In the genomic region with DNA sequence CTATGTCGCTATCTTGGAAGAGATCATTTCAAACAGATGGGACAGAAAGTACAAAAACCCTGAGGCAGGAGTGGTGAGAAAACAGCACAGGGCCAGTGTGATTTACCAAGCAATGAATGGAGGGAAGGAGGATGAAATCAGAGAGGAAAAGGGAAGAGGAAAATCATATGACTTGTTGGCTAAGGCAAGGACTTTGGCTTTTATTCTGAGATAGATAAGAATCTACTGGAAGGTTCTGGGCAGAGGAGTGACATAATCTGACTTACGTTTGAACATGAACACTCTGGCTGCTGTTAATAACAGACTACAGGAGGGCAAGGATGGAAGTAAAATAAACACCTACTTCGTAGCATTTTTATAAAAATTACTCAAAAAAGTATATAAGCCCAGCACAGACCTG, we compare ENCODE assay signal across 14 cellular contexts.
DNase-seq lines count a peak whose midpoint lies in the region; ATAC-seq lines count a peak whose summit lies in the region.
"Had no signal": no experiment of that assay in that cellular context is flagged by ENCODE, and none has a peak within 500 bp of the region (broad histone marks: within the 10 kb centered on the region; RNA-seq: fewer than 3 reads in every experiment).

No MANE protein-coding gene starts in this region.

- DNase-seq in M059J (ENCODE audit: low read depth) (peak; percentile 9), cerebellar cortex (ENCODE audit: low spot score) (peak; percentile 12), iris pigment epithelial cell (ENCODE audit: low read depth) (peak; percentile 13), H7 (no peak), NCI-H2196 (lab: John Stamatoyannopoulos, UW; ENCODE audit: unreplicated experiment) (no peak), SKM-1 (lab: John Stamatoyannopoulos, UW; ENCODE audit: unreplicated experiment) (no peak)
- DNase-seq in activated naive CD4-positive, alpha-beta T cell treated with anti-CD3 and anti-CD28 coated beads, Interleukin-2, amount 50 U/mL, for 72 hours (ENCODE audit: low spot score in 2 of 2), result no peak
- DNase-seq: COR-L47, HCEC 1CT, NCI-H1105 treated with DMSO at 0.1 percent for 48 hours, NCI-H1694 treated with DMSO at 0.1 percent for 48 hours, NCI-H446, NCI-H69 had no signal

- no peaks in the 10 kb centered on the region for H3K27me3 ChIP-seq in H7 (ENCODE audit: control insufficient read depth, insufficient read depth, low read length)

- no peaks in the 10 kb centered on the region for H3K36me3 ChIP-seq in H7 (replicated peaks; ENCODE audit: control insufficient read depth, insufficient read depth, low read length)

- no peak overlapping the region for H3K27ac Mint-ChIP-seq in activated naive CD4-positive, alpha-beta T cell treated with anti-CD3 and anti-CD28 coated beads, Interleukin-2, amount 50 U/mL, for 72 hours

- no peak overlapping the region for H3K4me3 ChIP-seq in H7 (ENCODE audit: insufficient read depth, low read depth, low read length)

- H3K36me3 Mint-ChIP-seq in activated naive CD4-positive, alpha-beta T cell treated with anti-CD3 and anti-CD28 coated beads, Interleukin-2, amount 50 U/mL, for 72 hours, result no peaks in the 10 kb centered on the region

- no peaks in the 10 kb centered on the region for H3K9me3 Mint-ChIP-seq in activated naive CD4-positive, alpha-beta T cell treated with anti-CD3 and anti-CD28 coated beads, Interleukin-2, amount 50 U/mL, for 72 hours

- no peak for ATAC-seq in activated naive CD4-positive, alpha-beta T cell treated with anti-CD3 and anti-CD28 coated beads, Interleukin-2, amount 50 U/mL, for 72 hours
- ATAC-seq: HepG2 had no signal

Comparison
In these comparisons a context has a peak if more than half of its experiments do, and no peak if none do; other contexts are left out.
1. DNase-seq: peak in M059J (single experiment), cerebellar cortex (single experiment) and iris pigment epithelial cell (single experiment); none in activated naive CD4-positive, alpha-beta T cell treated with anti-CD3 and anti-CD28 coated beads, Interleukin-2, amount 50 U/mL, for 72 hours (0 of 2), H7 (single experiment), NCI-H2196 (single experiment) and SKM-1 (single experiment).